8 cellular contexts compared by ENCODE assay signal in genomic region chr1:8121261-8122159, GRCh38.
A peak's percentile ranks its signal among the peaks of the same experiment; 100 is the strongest.
DNase-seq lines count a peak whose midpoint lies in the region; ATAC-seq and TF ChIP-seq lines count a peak whose summit lies in the region.

No MANE protein-coding gene starts in this region.

- TF ChIP-seq CTCF in cardiac fibroblast (IDR thresholded peaks at IDR 0.05; ENCODE audit: low read depth, low read length) (no peak), right lobe of liver (IDR thresholded peaks at IDR 0.05) (no peak), testis (IDR thresholded peaks at IDR 0.05) (no peak)

- peak; percentile 58 to 73 (median 64) for ATAC-seq in right lobe of liver
- no peak for ATAC-seq in HG03571 (IDR thresholded peaks at IDR 0.05; ENCODE audit: unreplicated experiment)
- no peak for ATAC-seq in GM19324 (IDR thresholded peaks at IDR 0.05; ENCODE audit: low FRiP score, unreplicated experiment)
- ATAC-seq in GM21515 (IDR thresholded peaks at IDR 0.05; ENCODE audit: unreplicated experiment), result no peak

- 40% methylated on average over 3 of the region's 18 CpGs for WGBS in right lobe of liver (ENCODE audit: insufficient coverage, low coverage, low lambda C conversion rate, missing lambda C conversion rate)
- 48 to 60% methylated on average over 13 to 18 of the region's 18 CpGs for WGBS in testis, 2 donors

- H3K27ac ChIP-seq in right lobe of liver, result peak overlapping the region; percentile 70 to 85 (median 77)
- H3K27ac ChIP-seq in testis, result peak overlapping the region; percentile 53 to 90

- H3K4me1 ChIP-seq in right lobe of liver, result peaks cover 0 to 28% (median 11%) of the 10 kb centered on the region in 4 donors
- peaks cover 20% of the 10 kb centered on the region for H3K4me1 ChIP-seq in testis

- DNase-seq in M059J (ENCODE audit: low read depth), result peak; percentile 99
- DNase-seq in cardiac fibroblast (ENCODE audit: low read depth in 2 of 2), result peak; percentile 95
- DNase-seq in right lobe of liver, result peak in 1 of 3 donors; percentile 61
- DNase-seq in testis, result peak; percentile 71
- DNase-seq in inferior parietal cortex (ENCODE audit: extremely low spot score), result no peak

- H3K4me3 ChIP-seq in cardiac fibroblast (replicated peaks in 1 of 2; ENCODE audit: low read depth in 2 of 2, low read length in 2 of 2) (no peak overlapping the region), right lobe of liver (no peak overlapping the region), testis (no peak overlapping the region)

- H3K27me3 ChIP-seq in right lobe of liver (no peaks in the 10 kb centered on the region), testis (no peaks in the 10 kb centered on the region)

- H3K36me3 ChIP-seq in right lobe of liver, result no peaks in the 10 kb centered on the region
- H3K36me3 ChIP-seq in testis (ENCODE audit: low read depth, missing control alignments), result no peaks in the 10 kb centered on the region

- no peak for TF ChIP-seq POLR2A in right lobe of liver (IDR thresholded peaks at IDR 0.05)
- no peak for TF ChIP-seq POLR2A in testis (IDR thresholded peaks at IDR 0.05)

- H3K9me3 ChIP-seq in right lobe of liver, result no peaks in the 10 kb centered on the region
- H3K9me3 ChIP-seq in testis, result no peaks in the 10 kb centered on the region

- intact Hi-C loops in right lobe of liver (cut with DNase I), result no loop called here
- intact Hi-C loops in testis (cut with DNase I; ENCODE audit: low total_unique reads), result no loop called here

Comparison
In these comparisons a context has a peak if more than half of its experiments do, and no peak if none do; other contexts are left out.
1. ATAC-seq: peak in right lobe of liver (4 of 4); none in HG03571 (single experiment), GM19324 (single experiment) and GM21515 (single experiment).